ENCODE assay signal across 17 cellular contexts in the genomic region with DNA sequence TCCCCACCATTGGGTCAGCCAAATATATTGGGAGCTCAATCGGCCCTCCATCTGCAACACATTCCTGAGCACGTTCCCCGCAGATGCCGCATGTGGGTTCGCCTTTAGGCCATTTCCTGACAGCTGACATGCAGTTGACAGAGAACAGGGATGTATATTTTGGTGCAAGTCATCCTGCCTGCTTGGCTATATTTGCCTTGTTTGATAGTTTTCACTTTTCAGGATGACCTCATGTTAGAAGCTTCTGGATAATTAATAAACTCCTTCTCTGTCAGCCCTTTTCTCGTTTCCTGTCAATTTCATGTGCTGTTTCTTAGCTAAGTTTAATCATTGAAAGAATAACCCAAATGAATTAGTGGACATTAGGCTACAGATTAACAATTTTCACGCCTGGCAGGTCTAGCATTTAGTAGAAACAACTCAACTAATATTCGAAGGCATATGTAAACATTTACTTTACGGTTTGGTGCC.
DNase-seq lines count a peak whose midpoint lies in the region; ATAC-seq and TF ChIP-seq lines count a peak whose summit lies in the region.
"Had no signal": no experiment of that assay in that cellular context is flagged by ENCODE, and none has a peak within 500 bp of the region (broad histone marks: within the 10 kb centered on the region; RNA-seq: fewer than 3 reads in every experiment).

No MANE protein-coding gene starts in this region.

- no peaks in the 10 kb centered on the region for H3K27me3 Mint-ChIP-seq in CD4-positive, alpha-beta T cell

- intact Hi-C loops in CD4-positive, alpha-beta T cell (cut with DNase I, micrococcal nuclease): no loop called here
- intact Hi-C loops in left ventricle myocardium inferior (cut with micrococcal nuclease): no loop called here

- peak; percentile 37 for ATAC-seq in foreskin keratinocyte
- ATAC-seq in CD4-positive, alpha-beta T cell (ENCODE audit: poor library complexity): no peak
- ATAC-seq in HG03039 (IDR thresholded peaks at IDR 0.05; ENCODE audit: unreplicated experiment): no peak
- ATAC-seq: esophagus mucosa had no signal

- no peaks in the 10 kb centered on the region for H3K36me3 Mint-ChIP-seq in CD4-positive, alpha-beta T cell (ENCODE audit: low read depth)

- CTCF ChIA-PET in CD4-positive, alpha-beta T cell (lab: Charles Lee): no interaction called here

- H3K4me3 ChIP-seq in BE2C (ENCODE audit: low read depth, low read length): no peak overlapping the region
- H3K4me3 ChIP-seq in left ventricle myocardium inferior: no peak overlapping the region

- no peaks in the 10 kb centered on the region for H3K4me1 Mint-ChIP-seq in CD4-positive, alpha-beta T cell (ENCODE audit: low read depth)

- no peak overlapping the region for H3K27ac Mint-ChIP-seq in CD4-positive, alpha-beta T cell

- H3K4me3 Mint-ChIP-seq in CD4-positive, alpha-beta T cell: no peak overlapping the region

- H3K27ac ChIP-seq in foreskin keratinocyte (no peak overlapping the region), left ventricle myocardium inferior (replicated peaks) (no peak overlapping the region)
- no peak overlapping the region for H3K27ac ChIP-seq in CD4-positive, alpha-beta T cell (ENCODE audit: low read depth, low read length)
- H3K27ac ChIP-seq: HL-60 had no signal

- H3K4me1 ChIP-seq in BE2C: no peaks in the 10 kb centered on the region
- no peaks in the 10 kb centered on the region for H3K4me1 ChIP-seq in foreskin keratinocyte
- no peaks in the 10 kb centered on the region for H3K4me1 ChIP-seq in left ventricle myocardium inferior

- H3K27me3 ChIP-seq in BE2C (no peaks in the 10 kb centered on the region), foreskin keratinocyte (no peaks in the 10 kb centered on the region), left ventricle myocardium inferior (ENCODE audit: low read depth) (no peaks in the 10 kb centered on the region)
- H3K27me3 ChIP-seq in CD4-positive, alpha-beta T cell (ENCODE audit: control insufficient read depth, insufficient read depth, low read length): no peaks in the 10 kb centered on the region

- POLR2A ChIA-PET in CD4-positive, alpha-beta T cell (lab: Charles Lee): no interaction called here

- TF ChIP-seq CTCF in BE2C (IDR thresholded peaks at IDR 0.05; ENCODE audit: low read depth, low read length) (no peak), foreskin keratinocyte (conservative IDR thresholded peaks at IDR 0.05) (no peak), left ventricle myocardium inferior (IDR thresholded peaks at IDR 0.05; ENCODE audit: borderline replicate concordance) (no peak)
- no peak for TF ChIP-seq CTCF in CD4-positive, alpha-beta T cell (IDR thresholded peaks at IDR 0.05)

- H3K9me3 ChIP-seq in BE2C (no peaks in the 10 kb centered on the region), left ventricle myocardium inferior (replicated peaks) (peaks cover 24% of the 10 kb centered on the region)
- peaks cover 14% of the 10 kb centered on the region for H3K9me3 ChIP-seq in CD4-positive, alpha-beta T cell (ENCODE audit: control insufficient read depth, low read length)

- DNase-seq in BE2C (peak; percentile 28), foreskin keratinocyte (peak; percentile 5 to 31), non-pigmented ciliary epithelial cell (ENCODE audit: low read depth) (peak; percentile 63), HCEC 1CT (no peak), left ventricle myocardium inferior (no peak)
- DNase-seq in CD4-positive, alpha-beta T cell: no peak
- DNase-seq: activated CD8-positive, alpha-beta memory T cell treated with anti-CD3 and anti-CD28 coated beads for 24 hours; DMS53; GOT3; NCI-H2081; NCI-H774; SHP77; stimulated activated CD4-positive, alpha-beta T cell treated with anti-CD3 and anti-CD28 coated beads, Interleukin-12 subunit alpha, Interleukin-12 subunit beta, amount 100 ng/mL, for 4 hours had no signal

- H3K36me3 ChIP-seq in BE2C: no peaks in the 10 kb centered on the region
- no peaks in the 10 kb centered on the region for H3K36me3 ChIP-seq in left ventricle myocardium inferior

- H3K9me3 Mint-ChIP-seq in CD4-positive, alpha-beta T cell: peaks cover 11% of the 10 kb centered on the region

TF ChIP-seq in PFSK-1, 5 proteins besides CTCF, POLR2A, EP300 and RAD21:
- no peak for TF ChIP-seq TAF1 (IDR thresholded peaks at IDR 0.05; ENCODE audit: borderline replicate concordance, insufficient read depth, low read length)
- TF ChIP-seq, protein P1, sequence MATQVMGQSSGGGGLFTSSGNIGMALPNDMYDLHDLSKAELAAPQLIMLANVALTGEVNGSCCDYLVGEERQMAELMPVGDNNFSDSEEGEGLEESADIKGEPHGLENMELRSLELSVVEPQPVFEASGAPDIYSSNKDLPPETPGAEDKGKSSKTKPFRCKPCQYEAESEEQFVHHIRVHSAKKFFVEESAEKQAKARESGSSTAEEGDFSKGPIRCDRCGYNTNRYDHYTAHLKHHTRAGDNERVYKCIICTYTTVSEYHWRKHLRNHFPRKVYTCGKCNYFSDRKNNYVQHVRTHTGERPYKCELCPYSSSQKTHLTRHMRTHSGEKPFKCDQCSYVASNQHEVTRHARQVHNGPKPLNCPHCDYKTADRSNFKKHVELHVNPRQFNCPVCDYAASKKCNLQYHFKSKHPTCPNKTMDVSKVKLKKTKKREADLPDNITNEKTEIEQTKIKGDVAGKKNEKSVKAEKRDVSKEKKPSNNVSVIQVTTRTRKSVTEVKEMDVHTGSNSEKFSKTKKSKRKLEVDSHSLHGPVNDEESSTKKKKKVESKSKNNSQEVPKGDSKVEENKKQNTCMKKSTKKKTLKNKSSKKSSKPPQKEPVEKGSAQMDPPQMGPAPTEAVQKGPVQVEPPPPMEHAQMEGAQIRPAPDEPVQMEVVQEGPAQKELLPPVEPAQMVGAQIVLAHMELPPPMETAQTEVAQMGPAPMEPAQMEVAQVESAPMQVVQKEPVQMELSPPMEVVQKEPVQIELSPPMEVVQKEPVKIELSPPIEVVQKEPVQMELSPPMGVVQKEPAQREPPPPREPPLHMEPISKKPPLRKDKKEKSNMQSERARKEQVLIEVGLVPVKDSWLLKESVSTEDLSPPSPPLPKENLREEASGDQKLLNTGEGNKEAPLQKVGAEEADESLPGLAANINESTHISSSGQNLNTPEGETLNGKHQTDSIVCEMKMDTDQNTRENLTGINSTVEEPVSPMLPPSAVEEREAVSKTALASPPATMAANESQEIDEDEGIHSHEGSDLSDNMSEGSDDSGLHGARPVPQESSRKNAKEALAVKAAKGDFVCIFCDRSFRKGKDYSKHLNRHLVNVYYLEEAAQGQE (IDR thresholded peaks at IDR 0.05; ENCODE audit: insufficient read depth in 1 of 2, low read depth in 2 of 2, low read length in 2 of 2): peak in 1 of 2 experiments; percentile 48; a peak in 1 of 4 replicates
- no peak for TF ChIP-seq POLR2AphosphoS5 (IDR thresholded peaks at IDR 0.05; ENCODE audit: low read depth, low read length)
- peak; percentile 64 for TF ChIP-seq FOXP2 (optimal IDR thresholded peaks at IDR 0.05; ENCODE audit: borderline replicate concordance, extremely low read depth, extremely low read length, insufficient read depth)
- peak; percentile 89; the same call in 1 of the 2 replicates for TF ChIP-seq SIN3A (IDR thresholded peaks at IDR 0.05; ENCODE audit: borderline replicate concordance, insufficient read depth, low read length)

Comparison
In these comparisons a context has a peak if more than half of its experiments do, and no peak if none do; other contexts are left out.
1. DNase-seq: peak in BE2C (single experiment), foreskin keratinocyte (2 of 2) and non-pigmented ciliary epithelial cell (single experiment); none in CD4-positive, alpha-beta T cell (0 of 10), HCEC 1CT (single experiment) and left ventricle myocardium inferior (single experiment).